In genomic region chr15:94858449-94858848, GRCh38 we compare ENCODE assay signal across 24 cellular contexts.
"Had no signal": no experiment of that assay in that cellular context is flagged by ENCODE, and none has a peak within 500 bp of the region (broad histone marks: within the 10 kb centered on the region; RNA-seq: fewer than 3 reads in every experiment).

No MANE protein-coding gene starts in this region.

- H3K36me3 ChIP-seq: tibial artery, vagina had no signal

- H3K27me3 Mint-ChIP-seq: activated B cell treated with CpG ODN at 0.5 μM for 24 hours; activated CD4-positive, alpha-beta memory T cell treated with anti-CD3 and anti-CD28 coated beads, Interleukin-2, amount 10 ng/mL, durations not matched to agents 7 days and 5 days; activated CD8-positive, alpha-beta memory T cell treated with anti-CD3 and anti-CD28 coated beads, Interleukin-2, amount 10 ng/mL, durations not matched to agents 7 days and 5 days had no signal

- H3K4me1 Mint-ChIP-seq: activated B cell treated with CpG ODN at 0.5 μM for 24 hours; activated CD4-positive, alpha-beta memory T cell treated with anti-CD3 and anti-CD28 coated beads, Interleukin-2, amount 10 ng/mL, durations not matched to agents 7 days and 5 days; activated CD8-positive, alpha-beta memory T cell treated with anti-CD3 and anti-CD28 coated beads, Interleukin-2, amount 10 ng/mL, durations not matched to agents 7 days and 5 days; activated naive CD8-positive, alpha-beta T cell treated with anti-CD3 and anti-CD28 coated beads for 36 hours; nephron progenitor cell had no signal

- H3K4me3 ChIP-seq: body of pancreas, tibial artery, vagina had no signal

- H3K27ac ChIP-seq: body of pancreas, epithelial cell of prostate, tibial artery, vagina had no signal

- H3K9me3 ChIP-seq: body of pancreas, tibial artery, vagina had no signal

- H3K36me3 Mint-ChIP-seq: activated CD8-positive, alpha-beta memory T cell treated with anti-CD3 and anti-CD28 coated beads, Interleukin-2, amount 10 ng/mL, durations not matched to agents 7 days and 5 days; activated naive CD8-positive, alpha-beta T cell treated with anti-CD3 and anti-CD28 coated beads for 36 hours had no signal

- H3K27me3 ChIP-seq: body of pancreas, tibial artery, vagina had no signal

- ATAC-seq: activated CD8-positive, alpha-beta memory T cell treated with anti-CD3 and anti-CD28 coated beads, Interleukin-2, amount 10 ng/mL, durations not matched to agents 7 days and 5 days; body of pancreas; effector memory CD8-positive, alpha-beta T cell; stimulated activated naive CD8-positive, alpha-beta T cell treated with anti-CD3 and anti-CD28 coated beads, Interleukin-15, Interleukin-2, amounts not matched to agents 100 U/mL and 50 U/mL, for 24 hours had no signal

- H3K4me3 Mint-ChIP-seq: activated B cell treated with CpG ODN at 0.5 μM for 24 hours; activated CD4-positive, alpha-beta memory T cell treated with anti-CD3 and anti-CD28 coated beads, Interleukin-2, amount 10 ng/mL, durations not matched to agents 7 days and 5 days; activated CD8-positive, alpha-beta memory T cell treated with anti-CD3 and anti-CD28 coated beads, Interleukin-2, amount 10 ng/mL, durations not matched to agents 7 days and 5 days; activated naive CD8-positive, alpha-beta T cell treated with anti-CD3 and anti-CD28 coated beads for 36 hours; effector memory CD8-positive, alpha-beta T cell; nephron progenitor cell; T-helper 2 cell treated with Interferon-gamma antibody and Interleukin-4, amounts not matched to agents 5 μg/mL and 100 μg/mL, for 36 hours had no signal

- DNase-seq: activated B cell treated with CpG ODN at 0.5 μM for 24 hours; activated CD4-positive, alpha-beta memory T cell treated with anti-CD3 and anti-CD28 coated beads, Interleukin-2, amount 10 ng/mL, durations not matched to agents 7 days and 5 days; activated CD4-positive, alpha-beta T cell treated with anti-CD3 and anti-CD28 coated beads for 4 hours; activated CD8-positive, alpha-beta memory T cell treated with anti-CD3 and anti-CD28 coated beads, Interleukin-2, amount 10 ng/mL, durations not matched to agents 7 days and 5 days; activated naive CD4-positive, alpha-beta T cell; activated naive CD8-positive, alpha-beta T cell treated with anti-CD3 and anti-CD28 coated beads for 36 hours; amygdala; body of pancreas; caudate nucleus; effector memory CD8-positive, alpha-beta T cell; foreskin melanocyte; head of caudate nucleus; midbrain; nephron progenitor cell; nucleus accumbens; posterior cingulate gyrus; retina; stimulated activated CD4-positive, alpha-beta T cell treated with anti-CD3 and anti-CD28 coated beads, Interleukin-2, amount 100 ng/mL, for 24 hours; stimulated activated naive CD8-positive, alpha-beta T cell treated with anti-CD3 and anti-CD28 coated beads, Interleukin-15, Interleukin-2, amounts not matched to agents 100 U/mL and 50 U/mL, for 24 hours; substantia nigra; tibial artery had no signal

- H3K27ac Mint-ChIP-seq: activated B cell treated with CpG ODN at 0.5 μM for 24 hours; activated CD4-positive, alpha-beta memory T cell treated with anti-CD3 and anti-CD28 coated beads, Interleukin-2, amount 10 ng/mL, durations not matched to agents 7 days and 5 days; activated CD8-positive, alpha-beta memory T cell treated with anti-CD3 and anti-CD28 coated beads, Interleukin-2, amount 10 ng/mL, durations not matched to agents 7 days and 5 days; activated naive CD8-positive, alpha-beta T cell treated with anti-CD3 and anti-CD28 coated beads for 36 hours; effector memory CD8-positive, alpha-beta T cell; nephron progenitor cell; T-helper 2 cell treated with Interferon-gamma antibody and Interleukin-4, amounts not matched to agents 5 μg/mL and 100 μg/mL, for 36 hours had no signal

- H3K4me1 ChIP-seq: body of pancreas, vagina had no signal
